ENCODE assay signal across 1 cellular context in the genomic region with DNA sequence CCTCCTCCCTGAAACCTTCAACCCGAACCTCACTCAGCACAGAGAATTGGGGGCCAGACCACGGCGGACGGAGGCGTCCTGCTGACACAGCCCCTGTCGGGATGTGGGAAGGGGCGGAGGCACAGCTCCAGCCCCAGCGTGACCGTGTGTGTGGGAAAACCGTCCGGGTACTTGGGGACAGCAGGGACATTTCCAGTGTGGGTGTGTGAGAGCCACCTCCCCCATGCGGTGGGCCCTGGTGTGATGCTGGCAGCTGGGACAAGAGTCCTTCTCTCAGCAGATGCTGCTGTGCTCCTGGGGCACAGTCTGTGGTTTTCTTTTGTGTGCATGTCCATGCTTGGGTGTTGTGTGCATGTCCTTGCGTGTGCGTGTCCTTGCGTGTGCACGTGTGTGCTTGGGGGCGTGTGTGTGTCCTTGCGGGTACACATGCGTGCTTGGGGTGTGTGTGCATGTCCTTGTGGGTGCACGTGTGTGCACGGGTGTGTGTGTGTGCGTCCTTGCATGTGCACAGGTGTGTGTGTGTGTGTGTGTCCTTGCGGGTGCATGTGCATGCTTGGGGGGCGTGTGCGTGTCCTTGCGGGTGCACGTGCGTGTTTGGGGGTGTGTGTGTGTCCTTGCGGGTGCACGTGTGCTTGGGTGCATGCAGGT.
A peak's percentile ranks its signal among the peaks of the same experiment; 100 is the strongest.
TF ChIP-seq lines count a peak whose summit lies in the region.

No MANE protein-coding gene starts in this region.

TF ChIP-seq in HepG2, 621 proteins besides CTCF, POLR2A, EP300 and RAD21 (continued from another document):
- TF ChIP-seq, protein P1, sequence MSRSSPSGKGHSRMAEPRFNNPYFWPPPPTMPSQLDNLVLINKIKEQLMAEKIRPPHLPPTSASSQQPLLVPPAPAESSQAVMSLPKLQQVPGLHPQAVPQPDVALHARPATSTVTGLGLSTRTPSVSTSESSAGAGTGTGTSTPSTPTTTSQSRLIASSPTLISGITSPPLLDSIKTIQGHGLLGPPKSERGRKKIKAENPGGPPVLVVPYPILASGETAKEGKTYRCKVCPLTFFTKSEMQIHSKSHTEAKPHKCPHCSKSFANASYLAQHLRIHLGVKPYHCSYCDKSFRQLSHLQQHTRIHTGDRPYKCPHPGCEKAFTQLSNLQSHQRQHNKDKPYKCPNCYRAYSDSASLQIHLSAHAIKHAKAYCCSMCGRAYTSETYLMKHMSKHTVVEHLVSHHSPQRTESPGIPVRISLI (CRISPR knock-in tag; IDR thresholded peaks at IDR 0.05; ENCODE audit: borderline replicate concordance), result no peak
- TF ChIP-seq RXRA (CRISPR knock-in tag; IDR thresholded peaks at IDR 0.05) (0 out of 2 replicates have a peak, but pooled peaks have one; percentile 11), SMYD3 (CRISPR knock-in tag; IDR thresholded peaks at IDR 0.05) (no peak), JUNB (CRISPR knock-in tag; IDR thresholded peaks at IDR 0.05; ENCODE audit: borderline replicate concordance) (no peak), ZNF329 (CRISPR knock-in tag; IDR thresholded peaks at IDR 0.05; ENCODE audit: low read depth) (no peak), ZC3H4 (CRISPR knock-in tag; IDR thresholded peaks at IDR 0.05; ENCODE audit: borderline replicate concordance) (no peak), SMARCC2 (IDR thresholded peaks at IDR 0.05) (no peak), ZNF530 (CRISPR knock-in tag; IDR thresholded peaks at IDR 0.05; ENCODE audit: low read depth) (no peak), ZNF841 (CRISPR knock-in tag; IDR thresholded peaks at IDR 0.05; ENCODE audit: borderline replicate concordance) (0 out of 2 replicates have a peak, but pooled peaks have one; percentile 40), GFI1 (CRISPR knock-in tag; IDR thresholded peaks at IDR 0.05; ENCODE audit: borderline replicate concordance) (no peak), NR2F6 (IDR thresholded peaks at IDR 0.05) (no peak), NR2F6 (CRISPR knock-in tag; IDR thresholded peaks at IDR 0.05) (no peak), RBFOX2 (IDR thresholded peaks at IDR 0.05; ENCODE audit: low read depth, low read length) (peak; percentile 77), ATRX (CRISPR knock-in tag; IDR thresholded peaks at IDR 0.05; ENCODE audit: borderline replicate concordance) (no peak), ZNF556 (CRISPR knock-in tag; IDR thresholded peaks at IDR 0.05; ENCODE audit: borderline replicate concordance) (no peak), MYC (CRISPR knock-in tag; IDR thresholded peaks at IDR 0.05; ENCODE audit: borderline replicate concordance) (no peak), ATF7 (IDR thresholded peaks at IDR 0.05) (no peak), ATF7 (CRISPR knock-in tag; IDR thresholded peaks at IDR 0.05) (0 out of 2 replicates have a peak, but pooled peaks have one; percentile 40), TSC22D2 (CRISPR knock-in tag; IDR thresholded peaks at IDR 0.05; ENCODE audit: borderline replicate concordance) (no peak), ZNF703 (CRISPR knock-in tag; IDR thresholded peaks at IDR 0.05; ENCODE audit: borderline replicate concordance) (no peak)
- TF ChIP-seq, protein P2, sequence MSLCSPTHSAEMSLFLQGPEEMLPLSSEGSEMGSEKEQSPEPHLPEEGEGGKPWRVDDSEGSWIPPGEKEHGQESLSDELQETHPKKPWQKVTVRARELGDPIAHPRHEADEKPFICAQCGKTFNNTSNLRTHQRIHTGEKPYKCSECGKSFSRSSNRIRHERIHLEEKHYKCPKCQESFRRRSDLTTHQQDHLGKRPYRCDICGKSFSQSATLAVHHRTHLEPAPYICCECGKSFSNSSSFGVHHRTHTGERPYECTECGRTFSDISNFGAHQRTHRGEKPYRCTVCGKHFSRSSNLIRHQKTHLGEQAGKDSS (CRISPR knock-in tag; IDR thresholded peaks at IDR 0.05; ENCODE audit: borderline replicate concordance, low read depth), result 0 out of 2 replicates have a peak, but pooled peaks have one; percentile 34
- TF ChIP-seq, protein P3, sequence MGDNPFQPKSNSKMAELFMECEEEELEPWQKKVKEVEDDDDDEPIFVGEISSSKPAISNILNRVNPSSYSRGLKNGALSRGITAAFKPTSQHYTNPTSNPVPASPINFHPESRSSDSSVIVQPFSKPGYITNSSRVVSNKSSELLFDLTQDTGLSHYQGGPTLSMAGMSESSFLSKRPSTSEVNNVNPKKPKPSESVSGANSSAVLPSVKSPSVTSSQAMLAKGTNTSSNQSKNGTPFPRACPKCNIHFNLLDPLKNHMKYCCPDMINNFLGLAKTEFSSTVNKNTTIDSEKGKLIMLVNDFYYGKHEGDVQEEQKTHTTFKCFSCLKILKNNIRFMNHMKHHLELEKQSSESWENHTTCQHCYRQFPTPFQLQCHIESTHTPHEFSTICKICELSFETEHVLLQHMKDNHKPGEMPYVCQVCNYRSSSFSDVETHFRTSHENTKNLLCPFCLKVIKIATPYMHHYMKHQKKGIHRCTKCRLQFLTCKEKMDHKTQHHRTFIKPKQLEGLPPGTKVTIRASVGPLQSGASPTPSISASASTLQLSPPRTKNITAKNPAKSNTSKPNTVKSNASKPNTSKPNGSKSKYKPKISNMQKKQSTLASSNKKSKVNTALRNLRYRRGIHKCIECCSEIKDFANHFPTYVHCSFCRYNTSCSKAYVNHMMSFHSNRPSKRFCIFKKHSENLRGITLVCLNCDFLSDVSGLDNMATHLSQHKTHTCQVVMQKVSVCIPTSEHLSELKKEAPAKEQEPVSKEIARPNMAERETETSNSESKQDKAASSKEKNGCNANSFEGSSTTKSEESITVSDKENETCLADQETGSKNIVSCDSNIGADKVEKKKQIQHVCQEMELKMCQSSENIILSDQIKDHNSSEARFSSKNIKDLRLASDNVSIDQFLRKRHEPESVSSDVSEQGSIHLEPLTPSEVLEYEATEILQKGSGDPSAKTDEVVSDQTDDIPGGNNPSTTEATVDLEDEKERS (CRISPR knock-in tag; IDR thresholded peaks at IDR 0.05), result no peak
- TF ChIP-seq, protein P4, sequence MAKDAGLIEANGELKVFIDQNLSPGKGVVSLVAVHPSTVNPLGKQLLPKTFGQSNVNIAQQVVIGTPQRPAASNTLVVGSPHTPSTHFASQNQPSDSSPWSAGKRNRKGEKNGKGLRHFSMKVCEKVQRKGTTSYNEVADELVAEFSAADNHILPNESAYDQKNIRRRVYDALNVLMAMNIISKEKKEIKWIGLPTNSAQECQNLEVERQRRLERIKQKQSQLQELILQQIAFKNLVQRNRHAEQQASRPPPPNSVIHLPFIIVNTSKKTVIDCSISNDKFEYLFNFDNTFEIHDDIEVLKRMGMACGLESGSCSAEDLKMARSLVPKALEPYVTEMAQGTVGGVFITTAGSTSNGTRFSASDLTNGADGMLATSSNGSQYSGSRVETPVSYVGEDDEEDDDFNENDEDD (CRISPR knock-in tag; IDR thresholded peaks at IDR 0.05; ENCODE audit: borderline replicate concordance), result no peak
- TF ChIP-seq, protein P5, sequence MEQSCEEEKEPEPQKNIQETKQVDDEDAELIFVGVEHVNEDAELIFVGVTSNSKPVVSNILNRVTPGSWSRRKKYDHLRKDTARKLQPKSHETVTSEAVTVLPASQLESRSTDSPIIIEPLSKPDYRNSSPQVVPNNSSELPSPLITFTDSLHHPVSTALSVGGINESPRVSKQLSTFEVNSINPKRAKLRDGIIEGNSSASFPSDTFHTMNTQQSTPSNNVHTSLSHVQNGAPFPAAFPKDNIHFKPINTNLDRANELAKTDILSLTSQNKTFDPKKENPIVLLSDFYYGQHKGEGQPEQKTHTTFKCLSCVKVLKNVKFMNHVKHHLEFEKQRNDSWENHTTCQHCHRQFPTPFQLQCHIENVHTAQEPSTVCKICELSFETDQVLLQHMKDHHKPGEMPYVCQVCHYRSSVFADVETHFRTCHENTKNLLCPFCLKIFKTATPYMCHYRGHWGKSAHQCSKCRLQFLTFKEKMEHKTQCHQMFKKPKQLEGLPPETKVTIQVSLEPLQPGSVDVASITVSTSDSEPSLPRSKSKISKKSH (CRISPR knock-in tag; IDR thresholded peaks at IDR 0.05; ENCODE audit: borderline replicate concordance), result no peak
- TF ChIP-seq, protein P6, sequence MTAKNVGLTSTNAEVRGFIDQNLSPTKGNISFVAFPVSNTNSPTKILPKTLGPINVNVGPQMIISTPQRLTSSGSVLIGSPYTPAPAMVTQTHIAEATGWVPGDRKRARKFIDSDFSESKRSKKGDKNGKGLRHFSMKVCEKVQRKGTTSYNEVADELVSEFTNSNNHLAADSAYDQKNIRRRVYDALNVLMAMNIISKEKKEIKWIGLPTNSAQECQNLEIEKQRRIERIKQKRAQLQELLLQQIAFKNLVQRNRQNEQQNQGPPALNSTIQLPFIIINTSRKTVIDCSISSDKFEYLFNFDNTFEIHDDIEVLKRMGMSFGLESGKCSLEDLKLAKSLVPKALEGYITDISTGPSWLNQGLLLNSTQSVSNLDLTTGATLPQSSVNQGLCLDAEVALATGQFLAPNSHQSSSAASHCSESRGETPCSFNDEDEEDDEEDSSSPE (CRISPR knock-in tag; IDR thresholded peaks at IDR 0.05), result no peak
